In genomic region chr11:111879637-111879960, GRCh38 we compare ENCODE assay signal across 8 cellular contexts. TPM values are rescaled to one million over a fixed set of nuclear protein-coding genes. Genes with fewer than 3 reads are reported as not detected.
DNase-seq lines count a peak whose midpoint lies in the region; ATAC-seq, FAIRE-seq and TF ChIP-seq lines count a peak whose summit lies in the region.

No MANE protein-coding gene starts in this region.

- H3K27me3 ChIP-seq in astrocyte (ENCODE audit: insufficient read depth, low read length) (no peaks in the 10 kb centered on the region), HepG2 (ENCODE audit: control insufficient read depth in 1 of 2, insufficient read depth in 2 of 2, low read length in 2 of 2) (no peaks in the 10 kb centered on the region; a peak in 1 of 5 replicates), upper lobe of left lung (no peaks in the 10 kb centered on the region)

- H2AFZ ChIP-seq in astrocyte (ENCODE audit: low read depth, low read length) (peak overlapping the region; percentile 100), HepG2 (ENCODE audit: low read length) (no peak overlapping the region)

- H3K36me3 Mint-ChIP-seq in astrocyte (ENCODE audit: low read depth, unreplicated experiment) = peaks cover 2% of the 10 kb centered on the region

- H3K9ac ChIP-seq in astrocyte (ENCODE audit: low read length) (peak overlapping the region; percentile 93), HepG2 (ENCODE audit: insufficient read depth, low read depth, low read length) (peak overlapping the region; percentile 84)

- POLR2A ChIA-PET in HepG2 (lab: Yijun Ruan, JAX) = interaction anchor here (0.8 to 1.8 kb wide), 6 partner anchors 8 to 145 kb away, joined by 3 to 12 read pairs (median 4); partner anchors contain the start of gene ALG9

- CTCF ChIA-PET in HepG2 (lab: Yijun Ruan, JAX; ENCODE audit: low intra/inter-chr PET ratio, low total read pairs) = interaction anchor here (1.3 kb wide), 1 partner anchor 102 kb away, joined by 7 read pairs; no protein-coding TSS in a partner anchor

- no peak for TF ChIP-seq CTCF in astrocyte (IDR thresholded peaks at IDR 0.05; ENCODE audit: insufficient read depth, low read depth, low read length)
- no peak for TF ChIP-seq CTCF in HepG2 (CRISPR knock-in tag; IDR thresholded peaks at IDR 0.05)
- TF ChIP-seq CTCF in upper lobe of left lung (IDR thresholded peaks at IDR 0.05) = no peak

- peak overlapping the region; percentile 88 for H3K4me3 ChIP-seq in astrocyte (ENCODE audit: insufficient read depth, low read depth, low read length)
- H3K4me3 ChIP-seq in HepG2 (replicated peaks in 1 of 3; ENCODE audit: insufficient read depth in 1 of 3, low read depth in 2 of 3, low read length in 3 of 3) = peak overlapping the region; percentile 78 to 83 (median 81)
- H3K4me3 ChIP-seq in upper lobe of left lung = peak overlapping the region in 3 of 4 donors; percentile 50 to 62 (median 58)

- TSS peak; percentile 92 for BruUV-seq in HepG2 (replicated peaks; lab: Mats Ljungman, UMichigan)

- FAIRE-seq in astrocyte (lab: Jason Lieb, UNC) (no peak), HepG2 (lab: Jason Lieb, UNC) (no peak)

- H3K4me3 Mint-ChIP-seq in astrocyte (ENCODE audit: unreplicated experiment) = peak overlapping the region; percentile 96

- WGBS in HepG2 (ENCODE audit: low lambda C conversion rate) = 31% methylated on average over 6 of the region's 6 CpGs
- WGBS in upper lobe of left lung, 2 donors = 38 to 41% methylated on average over 6 of the region's 6 CpGs

- ATAC-seq in Right ventricle myocardium inferior (peak; percentile 2), HepG2 (peak; percentile 36), upper lobe of left lung (ENCODE audit: low FRiP score in 2 of 2) (no peak)

- H3K36me3 ChIP-seq in astrocyte (ENCODE audit: insufficient read depth, low read length) (no peaks in the 10 kb centered on the region), HepG2 (replicated peaks in 1 of 2; ENCODE audit: control insufficient read depth in 1 of 2, insufficient read depth in 2 of 2, low read length in 2 of 2) (peaks cover 2 to 4% of the 10 kb centered on the region in 2 experiments; a peak in 2 of 5 replicates), upper lobe of left lung (peaks cover 0 to 8% (median 2%) of the 10 kb centered on the region in 4 donors)

- H3K79me2 ChIP-seq in astrocyte (ENCODE audit: insufficient read depth, low read length) (no peaks in the 10 kb centered on the region), HepG2 (ENCODE audit: insufficient read depth, low read length) (no peaks in the 10 kb centered on the region)

- H3K4me2 ChIP-seq in astrocyte (ENCODE audit: low read length) = peak overlapping the region; percentile 91
- peak overlapping the region; percentile 94 for H3K4me2 ChIP-seq in HepG2 (ENCODE audit: low read depth, low read length)

- no peak for TF ChIP-seq RAD21 in HepG2 (CRISPR knock-in tag; IDR thresholded peaks at IDR 0.05)

- H4K20me1 ChIP-seq in astrocyte (ENCODE audit: insufficient read depth, low read length) (no peaks in the 10 kb centered on the region), HepG2 (ENCODE audit: insufficient read depth, low read length) (no peaks in the 10 kb centered on the region)

- DNase-seq in Right ventricle myocardium inferior (ENCODE audit: missing footprints) (no peak), cardiac septum (ENCODE audit: low spot score) (no peak), astrocyte (ENCODE audit: low read depth) (no peak), HepG2 (ENCODE audit: low spot score) (no peak), upper lobe of left lung (no peak), NCI-H146 treated with DMSO at 0.1 percent for 48 hours (lab: John Stamatoyannopoulos, UW; ENCODE audit: unreplicated experiment) (no peak), middle frontal gyrus (ENCODE audit: extremely low spot score, low spot score) (no peak)
- no peak for DNase-seq in stimulated activated CD4-positive, alpha-beta T cell treated with anti-CD3 and anti-CD28 coated beads, Interleukin-15, amount 100 ng/mL, for 24 hours

- H3K27ac ChIP-seq in astrocyte (ENCODE audit: low read depth, low read length) (peak overlapping the region; percentile 99), HepG2 (ENCODE audit: extremely low read length, insufficient read depth, low read length) (peak overlapping the region; percentile 95), upper lobe of left lung (peak overlapping the region; percentile 89 to 96 (median 92))

- H3K9me3 Mint-ChIP-seq in astrocyte (ENCODE audit: unreplicated experiment) = no peaks in the 10 kb centered on the region

- H3K9me3 ChIP-seq in astrocyte (ENCODE audit: insufficient read depth, low read depth, low read length) = no peaks in the 10 kb centered on the region
- H3K9me3 ChIP-seq in HepG2 (ENCODE audit: low read length) = no peaks in the 10 kb centered on the region
- H3K9me3 ChIP-seq in upper lobe of left lung = no peaks in the 10 kb centered on the region

- peaks cover 9% of the 10 kb centered on the region for H3K4me1 ChIP-seq in astrocyte (ENCODE audit: insufficient read depth, low read length)
- H3K4me1 ChIP-seq in HepG2 (ENCODE audit: insufficient read depth, low read length) = peaks cover 11% of the 10 kb centered on the region
- peaks cover 6 to 20% (median 13%) of the 10 kb centered on the region in 4 donors for H3K4me1 ChIP-seq in upper lobe of left lung

- H3K27ac Mint-ChIP-seq in astrocyte (ENCODE audit: unreplicated experiment) = peak overlapping the region; percentile 100

- H3K4me1 Mint-ChIP-seq in astrocyte (ENCODE audit: low read depth, unreplicated experiment) = peaks cover 5% of the 10 kb centered on the region

- TF ChIP-seq EP300 in HepG2 (IDR thresholded peaks at IDR 0.05; ENCODE audit: low read depth in 2 of 2, low read length in 2 of 2) (no peak), HepG2 (CRISPR knock-in tag; IDR thresholded peaks at IDR 0.05; ENCODE audit: borderline replicate concordance) (no peak), upper lobe of left lung (IDR thresholded peaks at IDR 0.05) (no peak)

- in situ Hi-C loops in HepG2 (cut with HindIII; ENCODE audit: extremely low pct_ligation_motif_present, low pct_unique_long_range_greater_than_20kb) = loop anchor here (5.0 kb wide), 2 partner anchors 48 to 108 kb away; no protein-coding TSS in a partner anchor

- intact Hi-C loops in Right ventricle myocardium inferior (cut with DNase I) (loop anchor here (1.0 to 2.0 kb wide), 5 partner anchors 33 to 207 kb away; partner anchors contain the start of genes DLAT, HSPB2, SDHD and TIMM8B), cardiac septum (cut with DNase I) (loop anchor here (2.0 to 5.0 kb wide), 4 partner anchors 48 to 193 kb away; partner anchors contain the start of genes NKAPD1 and PIH1D2), HepG2 (cut with micrococcal nuclease; ENCODE audit: unreplicated experiment) (loop anchor here (1.0 to 2.0 kb wide), 4 partner anchors 32 to 195 kb away; partner anchors contain the start of genes C11orf52, CRYAB, NKAPD1 and PIH1D2)

- no peaks in the 10 kb centered on the region for H3K27me3 Mint-ChIP-seq in astrocyte (ENCODE audit: low read depth, unreplicated experiment)

- TF ChIP-seq POLR2A in HepG2 (IDR thresholded peaks at IDR 0.05; ENCODE audit: insufficient read depth in 1 of 2, low read depth in 2 of 2, low read length in 2 of 2) = no peak
- peak in 1 of 4 donors; percentile 9 for TF ChIP-seq POLR2A in upper lobe of left lung (IDR thresholded peaks at IDR 0.05)

RNA-seq across cellular contexts. Expression of gene CFAP68, which starts 0.3 kb away (rescaled TPM):
- total RNA-seq in Right ventricle myocardium inferior (27.2 TPM), cardiac septum (27.8 TPM), astrocyte (18.4 and 18.8 TPM in 2 replicates), HepG2 (2016; rRNA removed; fragmentation: Illumina TruSeq; extraction: Trizol) (22.2 and 23.9 TPM in 2 replicates), upper lobe of left lung (10 to 100 TPM in 5 of 6 donors, 1 to 10 TPM in 1; 2.1 to 29.4 (median 19.5) TPM)
- 19.0 and 21.8 TPM in 2 replicates for total RNA-seq in HepG2 (2016; cell fraction: cytosol; rRNA removed; fragmentation: Illumina TruSeq; extraction: Trizol; ENCODE audit: low read depth)
- 20.6 and 27.8 TPM in 2 replicates for total RNA-seq in HepG2 (2016; cell fraction: insoluble cytoplasmic fraction; rRNA removed; fragmentation: Illumina TruSeq; extraction: Trizol)
- total RNA-seq in HepG2 (2016; cell fraction: membrane; rRNA removed; fragmentation: Illumina TruSeq; extraction: Trizol) = 34.5 and 36.6 TPM in 2 replicates
- 9.7 and 12.0 TPM in 2 replicates for total RNA-seq in HepG2 (2016; cell fraction: nucleus; rRNA removed; fragmentation: Illumina TruSeq; extraction: Trizol)
- 25.6 and 26.3 TPM in 2 replicates for polyA plus RNA-seq in HepG2 (2011; rRNA removed)
- 14.9 and 18.5 TPM in 2 replicates for polyA plus RNA-seq in HepG2 (2011; cell fraction: cytosol; rRNA removed)
- 5.4 and 9.9 TPM in 2 replicates for polyA plus RNA-seq in HepG2 (2011; cell fraction: nucleus; rRNA removed)
- 27.0 and 32.4 TPM in 2 replicates for polyA plus RNA-seq in HepG2 (2012)
- 44.6 and 49.4 TPM in 2 replicates for polyA plus RNA-seq in HepG2 (2016; cell fraction: cytosol; fragmentation: Illumina TruSeq; extraction: Trizol; ENCODE audit: low read depth)
- polyA plus RNA-seq in HepG2 (2016; cell fraction: insoluble cytoplasmic fraction; fragmentation: Illumina TruSeq; extraction: Trizol; ENCODE audit: low read depth) = 40.7 and 45.8 TPM in 2 replicates
- polyA plus RNA-seq in HepG2 (2016; cell fraction: membrane; fragmentation: Illumina TruSeq; extraction: Trizol; ENCODE audit: low read depth) = 53.9 and 57.5 TPM in 2 replicates
- polyA plus RNA-seq in HepG2 (2016; cell fraction: nucleus; fragmentation: Illumina TruSeq; extraction: Trizol; ENCODE audit: insufficient read depth, low read depth) = 17.7 and 23.1 TPM in 2 replicates
- 3.1 and 8.5 TPM in 2 replicates for polyA minus RNA-seq in HepG2 (2011; rRNA and poly(A)+ RNA removed; ENCODE audit: low replicate concordance)
- polyA minus RNA-seq in HepG2 (2011; cell fraction: cytosol; rRNA and poly(A)+ RNA removed) = 4.7 and 5.3 TPM in 2 replicates
- 3.1 and 6.0 TPM in 2 replicates for polyA minus RNA-seq in HepG2 (2011; cell fraction: nucleus; rRNA and poly(A)+ RNA removed)

RNA-seq across cellular contexts. Expression of gene FDXACB1, which starts 0.6 kb away (rescaled TPM):
- total RNA-seq in Right ventricle myocardium inferior = 1.2 TPM
- total RNA-seq in cardiac septum = 0.73 TPM
- total RNA-seq in astrocyte = 1.7 and 2.6 TPM in 2 replicates
- total RNA-seq in HepG2 (2016; rRNA removed; fragmentation: Illumina TruSeq; extraction: Trizol) = 3.4 and 5.5 TPM in 2 replicates
- total RNA-seq in HepG2 (2016; cell fraction: cytosol; rRNA removed; fragmentation: Illumina TruSeq; extraction: Trizol; ENCODE audit: low read depth) = 0.61 and 0.79 TPM in 2 replicates
- 3.7 and 5.0 TPM in 2 replicates for total RNA-seq in HepG2 (2016; cell fraction: insoluble cytoplasmic fraction; rRNA removed; fragmentation: Illumina TruSeq; extraction: Trizol)
- 2.2 and 2.8 TPM in 2 replicates for total RNA-seq in HepG2 (2016; cell fraction: membrane; rRNA removed; fragmentation: Illumina TruSeq; extraction: Trizol)
- total RNA-seq in HepG2 (2016; cell fraction: nucleus; rRNA removed; fragmentation: Illumina TruSeq; extraction: Trizol) = 2.6 and 2.8 TPM in 2 replicates
- 1.1 and 1.2 TPM in 2 replicates for polyA plus RNA-seq in HepG2 (2011; rRNA removed)
- polyA plus RNA-seq in HepG2 (2011; cell fraction: cytosol; rRNA removed) = 0.59 and 0.86 TPM in 2 replicates
- polyA plus RNA-seq in HepG2 (2011; cell fraction: nucleus; rRNA removed) = 0.71 and 1.1 TPM in 2 replicates
- polyA plus RNA-seq in HepG2 (2012) = 0.97 and 0.98 TPM in 2 replicates
- 0.36 and 0.42 TPM in 2 replicates for polyA plus RNA-seq in HepG2 (2016; cell fraction: cytosol; fragmentation: Illumina TruSeq; extraction: Trizol; ENCODE audit: low read depth)
- 3.0 and 3.3 TPM in 2 replicates for polyA plus RNA-seq in HepG2 (2016; cell fraction: insoluble cytoplasmic fraction; fragmentation: Illumina TruSeq; extraction: Trizol; ENCODE audit: low read depth)
- 1.2 TPM in 2 replicates for polyA plus RNA-seq in HepG2 (2016; cell fraction: membrane; fragmentation: Illumina TruSeq; extraction: Trizol; ENCODE audit: low read depth)
- polyA plus RNA-seq in HepG2 (2016; cell fraction: nucleus; fragmentation: Illumina TruSeq; extraction: Trizol; ENCODE audit: insufficient read depth, low read depth) = 3.3 and 3.6 TPM in 2 replicates
- 0.80 and 1.9 TPM in 2 replicates for polyA minus RNA-seq in HepG2 (2011; rRNA and poly(A)+ RNA removed; ENCODE audit: low replicate concordance)
- polyA minus RNA-seq in HepG2 (2011; cell fraction: cytosol; rRNA and poly(A)+ RNA removed) = 0.97 and 0.99 TPM in 2 replicates
- 1.5 and 1.7 TPM in 2 replicates for polyA minus RNA-seq in HepG2 (2011; cell fraction: nucleus; rRNA and poly(A)+ RNA removed)
- 1 to 10 TPM in 5 of 6 donors, under 1 TPM in 1; 0.44 to 5.2 (median 2.6) TPM for total RNA-seq in upper lobe of left lung

RNA-seq across cellular contexts. Expression of gene ALG9, which starts 8.2 kb away (rescaled TPM):
- total RNA-seq in Right ventricle myocardium inferior (14.5 TPM), cardiac septum (16.2 TPM), astrocyte (24.9 and 31.1 TPM in 2 replicates), HepG2 (2016; rRNA removed; fragmentation: Illumina TruSeq; extraction: Trizol) (24.4 and 39.4 TPM in 2 replicates), upper lobe of left lung (10 to 100 TPM; 15.7 to 34.8 (median 20.9) TPM)
- 18.6 and 19.8 TPM in 2 replicates for total RNA-seq in HepG2 (2016; cell fraction: cytosol; rRNA removed; fragmentation: Illumina TruSeq; extraction: Trizol; ENCODE audit: low read depth)
- 25.1 and 39.1 TPM in 2 replicates for total RNA-seq in HepG2 (2016; cell fraction: insoluble cytoplasmic fraction; rRNA removed; fragmentation: Illumina TruSeq; extraction: Trizol)
- 28.3 and 30.8 TPM in 2 replicates for total RNA-seq in HepG2 (2016; cell fraction: membrane; rRNA removed; fragmentation: Illumina TruSeq; extraction: Trizol)
- total RNA-seq in HepG2 (2016; cell fraction: nucleus; rRNA removed; fragmentation: Illumina TruSeq; extraction: Trizol) = 31.7 and 38.6 TPM in 2 replicates
- 33.8 and 40.6 TPM in 2 replicates for polyA plus RNA-seq in HepG2 (2011; rRNA removed)
- 25.7 and 32.6 TPM in 2 replicates for polyA plus RNA-seq in HepG2 (2011; cell fraction: cytosol; rRNA removed)
- 52.6 and 59.8 TPM in 2 replicates for polyA plus RNA-seq in HepG2 (2011; cell fraction: nucleus; rRNA removed)
- polyA plus RNA-seq in HepG2 (2012) = 25.2 and 28.4 TPM in 2 replicates
- 10.2 and 12.4 TPM in 2 replicates for polyA plus RNA-seq in HepG2 (2016; cell fraction: cytosol; fragmentation: Illumina TruSeq; extraction: Trizol; ENCODE audit: low read depth)
- 15.6 and 18.2 TPM in 2 replicates for polyA plus RNA-seq in HepG2 (2016; cell fraction: insoluble cytoplasmic fraction; fragmentation: Illumina TruSeq; extraction: Trizol; ENCODE audit: low read depth)
- 19.2 and 23.0 TPM in 2 replicates for polyA plus RNA-seq in HepG2 (2016; cell fraction: membrane; fragmentation: Illumina TruSeq; extraction: Trizol; ENCODE audit: low read depth)
- 37.0 and 41.3 TPM in 2 replicates for polyA plus RNA-seq in HepG2 (2016; cell fraction: nucleus; fragmentation: Illumina TruSeq; extraction: Trizol; ENCODE audit: insufficient read depth, low read depth)
- 46.1 and 69.1 TPM in 2 replicates for polyA minus RNA-seq in HepG2 (2011; rRNA and poly(A)+ RNA removed; ENCODE audit: low replicate concordance)
- polyA minus RNA-seq in HepG2 (2011; cell fraction: cytosol; rRNA and poly(A)+ RNA removed) = 34.0 and 38.6 TPM in 2 replicates
- 65.0 and 65.9 TPM in 2 replicates for polyA minus RNA-seq in HepG2 (2011; cell fraction: nucleus; rRNA and poly(A)+ RNA removed)

RNA-seq across cellular contexts. Expression of gene CRYAB, which starts 32.0 kb away (rescaled TPM):
- total RNA-seq in Right ventricle myocardium inferior (7,453 TPM), cardiac septum (8,606 TPM), astrocyte (4.1 and 5.7 TPM in 2 replicates), HepG2 (2016; rRNA removed; fragmentation: Illumina TruSeq; extraction: Trizol) (0.55 and 0.69 TPM in 2 replicates), upper lobe of left lung (10 to 100 TPM; 21.0 to 79.7 (median 30.2) TPM)
- 0.88 and 1.2 TPM in 2 replicates for total RNA-seq in HepG2 (2016; cell fraction: cytosol; rRNA removed; fragmentation: Illumina TruSeq; extraction: Trizol; ENCODE audit: low read depth)
- total RNA-seq in HepG2 (2016; cell fraction: insoluble cytoplasmic fraction; rRNA removed; fragmentation: Illumina TruSeq; extraction: Trizol) = 0.63 and 1.1 TPM in 2 replicates
- total RNA-seq in HepG2 (2016; cell fraction: membrane; rRNA removed; fragmentation: Illumina TruSeq; extraction: Trizol) = 0.80 and 1.1 TPM in 2 replicates
- total RNA-seq in HepG2 (2016; cell fraction: nucleus; rRNA removed; fragmentation: Illumina TruSeq; extraction: Trizol) = not detected in 2 replicates
- 0.24 and 1.1 TPM in 2 replicates for polyA plus RNA-seq in HepG2 (2011; rRNA removed)
- 0.35 and 0.36 TPM in 2 replicates for polyA plus RNA-seq in HepG2 (2011; cell fraction: cytosol; rRNA removed)
- 0.74 and 1.7 TPM in 2 replicates for polyA plus RNA-seq in HepG2 (2011; cell fraction: nucleus; rRNA removed)
- polyA plus RNA-seq in HepG2 (2012) = 0.70 and 0.88 TPM in 2 replicates
- 0.90 and 1.9 TPM in 2 replicates for polyA plus RNA-seq in HepG2 (2016; cell fraction: cytosol; fragmentation: Illumina TruSeq; extraction: Trizol; ENCODE audit: low read depth)
- polyA plus RNA-seq in HepG2 (2016; cell fraction: insoluble cytoplasmic fraction; fragmentation: Illumina TruSeq; extraction: Trizol; ENCODE audit: low read depth) = 1.3 and 1.6 TPM in 2 replicates
- polyA plus RNA-seq in HepG2 (2016; cell fraction: membrane; fragmentation: Illumina TruSeq; extraction: Trizol; ENCODE audit: low read depth) = 1.4 TPM in 2 replicates
- 1.4 and 4.7 TPM in 2 replicates for polyA plus RNA-seq in HepG2 (2016; cell fraction: nucleus; fragmentation: Illumina TruSeq; extraction: Trizol; ENCODE audit: insufficient read depth, low read depth)
- 0.70 TPM in 1 of 2 replicates, not detected in the other for polyA minus RNA-seq in HepG2 (2011; rRNA and poly(A)+ RNA removed; ENCODE audit: low replicate concordance)
- polyA minus RNA-seq in HepG2 (2011; cell fraction: cytosol; rRNA and poly(A)+ RNA removed) = not detected in 2 replicates
- not detected in 2 replicates for polyA minus RNA-seq in HepG2 (2011; cell fraction: nucleus; rRNA and poly(A)+ RNA removed)

RNA-seq across cellular contexts. Expression of gene HSPB2, which starts 32.9 kb away (rescaled TPM):
- total RNA-seq in Right ventricle myocardium inferior (43.7 TPM), cardiac septum (59.9 TPM), astrocyte (not detected in 2 replicates), HepG2 (2016; rRNA removed; fragmentation: Illumina TruSeq; extraction: Trizol) (not detected in 2 replicates), upper lobe of left lung (1 to 10 TPM in 3 of 6 donors, under 1 TPM in 1, not detected in 2; 0.61 to 6.5 (median 1.9) TPM)
- not detected in 2 replicates for total RNA-seq in HepG2 (2016; cell fraction: cytosol; rRNA removed; fragmentation: Illumina TruSeq; extraction: Trizol; ENCODE audit: low read depth)
- total RNA-seq in HepG2 (2016; cell fraction: insoluble cytoplasmic fraction; rRNA removed; fragmentation: Illumina TruSeq; extraction: Trizol) = not detected in 2 replicates
- not detected in 2 replicates for total RNA-seq in HepG2 (2016; cell fraction: membrane; rRNA removed; fragmentation: Illumina TruSeq; extraction: Trizol)
- not detected in 2 replicates for total RNA-seq in HepG2 (2016; cell fraction: nucleus; rRNA removed; fragmentation: Illumina TruSeq; extraction: Trizol)
- polyA plus RNA-seq in HepG2 (2011; rRNA removed) = 0.04 TPM in 1 of 2 replicates, not detected in the other
- 0.05 TPM in 1 of 2 replicates, not detected in the other for polyA plus RNA-seq in HepG2 (2011; cell fraction: cytosol; rRNA removed)
- polyA plus RNA-seq in HepG2 (2011; cell fraction: nucleus; rRNA removed) = 0.32 and 0.45 TPM in 2 replicates
- not detected in 2 replicates for polyA plus RNA-seq in HepG2 (2012)
- not detected in 2 replicates for polyA plus RNA-seq in HepG2 (2016; cell fraction: cytosol; fragmentation: Illumina TruSeq; extraction: Trizol; ENCODE audit: low read depth)
- not detected in 2 replicates for polyA plus RNA-seq in HepG2 (2016; cell fraction: insoluble cytoplasmic fraction; fragmentation: Illumina TruSeq; extraction: Trizol; ENCODE audit: low read depth)
- polyA plus RNA-seq in HepG2 (2016; cell fraction: membrane; fragmentation: Illumina TruSeq; extraction: Trizol; ENCODE audit: low read depth) = not detected in 2 replicates
- not detected in 2 replicates for polyA plus RNA-seq in HepG2 (2016; cell fraction: nucleus; fragmentation: Illumina TruSeq; extraction: Trizol; ENCODE audit: insufficient read depth, low read depth)
- 0.20 TPM in 1 of 2 replicates, not detected in the other for polyA minus RNA-seq in HepG2 (2011; rRNA and poly(A)+ RNA removed; ENCODE audit: low replicate concordance)
- polyA minus RNA-seq in HepG2 (2011; cell fraction: cytosol; rRNA and poly(A)+ RNA removed) = not detected in 2 replicates
- polyA minus RNA-seq in HepG2 (2011; cell fraction: nucleus; rRNA and poly(A)+ RNA removed) = not detected in 2 replicates

Comparison
In these comparisons a context has a peak if more than half of its experiments do, and no peak if none do; other contexts are left out.
1. ATAC-seq: peak in Right ventricle myocardium inferior (single experiment) and HepG2 (single experiment); none in upper lobe of left lung (0 of 2).
2. Peak in every context shown above with its lines, with median percentiles within 50 percentile points of each other: H3K27ac ChIP-seq and H3K4me3 ChIP-seq.